9 cellular contexts compared by ENCODE assay signal in genomic region chr1:2466834-2467554, GRCh38. TPM values are rescaled to one million over a fixed set of nuclear protein-coding genes. Genes with fewer than 3 reads are reported as not detected.
DNase-seq lines count a peak whose midpoint lies in the region; ATAC-seq, FAIRE-seq and TF ChIP-seq lines count a peak whose summit lies in the region.
"Had no signal": no experiment of that assay in that cellular context is flagged by ENCODE, and none has a peak within 500 bp of the region (broad histone marks: within the 10 kb centered on the region; RNA-seq: fewer than 3 reads in every experiment).

No MANE protein-coding gene starts in this region.

- H3K4me2 ChIP-seq in PC-9 (peak overlapping the region; percentile 16; the same call in 1 of the 2 replicates), neural progenitor cell (peak overlapping the region; percentile 71)
- H3K4me2 ChIP-seq: KMS-11 had no signal

- no peak overlapping the region for H3K27ac Mint-ChIP-seq in activated naive CD8-positive, alpha-beta T cell treated with anti-CD3 and anti-CD28 coated beads for 36 hours
- H3K27ac Mint-ChIP-seq in neural progenitor cell = no peak overlapping the region

- POLR2A ChIA-PET in PC-9 (lab: Charles Lee; ENCODE audit: unreplicated experiment) = no interaction called here

- no peaks in the 10 kb centered on the region for H3K36me3 Mint-ChIP-seq in activated naive CD8-positive, alpha-beta T cell treated with anti-CD3 and anti-CD28 coated beads for 36 hours
- no peaks in the 10 kb centered on the region for H3K36me3 Mint-ChIP-seq in neural progenitor cell

- BruUV-seq in PC-9 (replicated peaks; lab: Mats Ljungman, UMichigan) = no TSS peak

- peaks cover 17% of the 10 kb centered on the region for H3K27me3 Mint-ChIP-seq in activated naive CD8-positive, alpha-beta T cell treated with anti-CD3 and anti-CD28 coated beads for 36 hours
- H3K27me3 Mint-ChIP-seq in neural progenitor cell (ENCODE audit: insufficient read depth, low read depth) = peaks cover 16% of the 10 kb centered on the region

- H3K27me3 ChIP-seq in PC-9 (ENCODE audit: insufficient read depth, low read depth) = peaks cover 79% of the 10 kb centered on the region
- peaks cover 25% of the 10 kb centered on the region for H3K27me3 ChIP-seq in neural progenitor cell

- TF ChIP-seq POLR2A in GM12892 (IDR thresholded peaks at IDR 0.05; ENCODE audit: low read depth, low read length) = no peak

- H3K79me2 ChIP-seq in PC-9 (ENCODE audit: low read depth) (no peaks in the 10 kb centered on the region), neural progenitor cell (ENCODE audit: low read depth) (no peaks in the 10 kb centered on the region)

- no peak for ATAC-seq in HG02938 (IDR thresholded peaks at IDR 0.05; ENCODE audit: unreplicated experiment)
- no peak for ATAC-seq in GM21423 (IDR thresholded peaks at IDR 0.05; ENCODE audit: unreplicated experiment)
- ATAC-seq in HG02981 (IDR thresholded peaks at IDR 0.05; ENCODE audit: unreplicated experiment) = no peak
- no peak for ATAC-seq in HG02840 (IDR thresholded peaks at IDR 0.05; ENCODE audit: low FRiP score, unreplicated experiment)

- no peaks in the 10 kb centered on the region for H3K9me3 Mint-ChIP-seq in activated naive CD8-positive, alpha-beta T cell treated with anti-CD3 and anti-CD28 coated beads for 36 hours
- no peaks in the 10 kb centered on the region for H3K9me3 Mint-ChIP-seq in neural progenitor cell

- H3K4me1 ChIP-seq in PC-9 (replicated peaks; ENCODE audit: insufficient read depth) (no peaks in the 10 kb centered on the region), neural progenitor cell (peaks cover 13% of the 10 kb centered on the region)

- TF ChIP-seq CTCF in PC-9 (conservative IDR thresholded peaks at IDR 0.05) (no peak), neural progenitor cell (IDR thresholded peaks at IDR 0.05) (peak; percentile 25)

- intact Hi-C loops in PC-9 (cut with micrococcal nuclease; ENCODE audit: unreplicated experiment) = no loop called here

- H3K4me3 ChIP-seq in PC-9 = no peak overlapping the region
- H3K4me3 ChIP-seq in neural progenitor cell = peak overlapping the region; percentile 33

- peak; percentile 65 for DNase-seq in GM12892 (ENCODE audit: insufficient read length)
- DNase-seq in PC-9 = no peak
- peak; percentile 48 for DNase-seq in activated naive CD8-positive, alpha-beta T cell treated with anti-CD3 and anti-CD28 coated beads for 36 hours
- DNase-seq in neural progenitor cell (ENCODE audit: low spot score) = peak; percentile 77

- H2AFZ ChIP-seq in PC-9 (no peak overlapping the region), neural progenitor cell (replicated peaks) (no peak overlapping the region)

- no peak overlapping the region for H3K9ac ChIP-seq in neural progenitor cell
- H3K9ac ChIP-seq: KMS-11 had no signal

- CTCF ChIA-PET in PC-9 (lab: Charles Lee) = no interaction called here

- no peaks in the 10 kb centered on the region for H3K9me2 ChIP-seq in PC-9 (ENCODE audit: insufficient read depth)

- FAIRE-seq in GM12892 (lab: Jason Lieb, UNC) = no peak

- H3K36me3 ChIP-seq in PC-9 (ENCODE audit: low read depth) (no peaks in the 10 kb centered on the region), neural progenitor cell (no peaks in the 10 kb centered on the region)

- no peak overlapping the region for H3K4me3 Mint-ChIP-seq in activated naive CD8-positive, alpha-beta T cell treated with anti-CD3 and anti-CD28 coated beads for 36 hours
- H3K4me3 Mint-ChIP-seq in neural progenitor cell = peak overlapping the region; percentile 65

- H3F3A ChIP-seq in PC-9 (ENCODE audit: insufficient read depth, low read depth) = peaks cover 6% of the 10 kb centered on the region; the same call in 1 of the 2 replicates
- H3F3A ChIP-seq in neural progenitor cell (ENCODE audit: low read depth) = no peaks in the 10 kb centered on the region

- H4K20me1 ChIP-seq in PC-9 (ENCODE audit: insufficient read depth) (peaks cover 5% of the 10 kb centered on the region; the same call in 1 of the 2 replicates), neural progenitor cell (ENCODE audit: low read depth) (peaks cover 28% of the 10 kb centered on the region)

- no peak overlapping the region for H3K27ac ChIP-seq in PC-9
- H3K27ac ChIP-seq in neural progenitor cell = no peak overlapping the region
- H3K27ac ChIP-seq: KMS-11 had no signal

- H3K9me3 ChIP-seq in PC-9 (ENCODE audit: insufficient read depth, low read depth) = no peaks in the 10 kb centered on the region
- no peaks in the 10 kb centered on the region for H3K9me3 ChIP-seq in neural progenitor cell (ENCODE audit: low read depth)

- H3K4me1 Mint-ChIP-seq in activated naive CD8-positive, alpha-beta T cell treated with anti-CD3 and anti-CD28 coated beads for 36 hours = no peaks in the 10 kb centered on the region
- H3K4me1 Mint-ChIP-seq in neural progenitor cell = peaks cover 19% of the 10 kb centered on the region

RNA-seq across cellular contexts. Expression of gene PLCH2, which starts 9.1 kb away (rescaled TPM):
- 0.13 TPM for polyA plus RNA-seq in GM12892 (2012; ENCODE audit: missing spikeins)
- total RNA-seq in PC-9 (2021) (0.98 and 1.5 TPM in 2 replicates), neural progenitor cell (ENCODE audit: low replicate concordance) (0.54 and 2.0 TPM in 2 replicates)
- 1 to 10 TPM; 1.2 to 1.4 TPM for total RNA-seq in activated naive CD8-positive, alpha-beta T cell treated with anti-CD3 and anti-CD28 coated beads for 36 hours

RNA-seq across cellular contexts. Expression of gene PEX10, which starts 54.6 kb away (rescaled TPM):
- polyA plus RNA-seq in GM12892 (2012; ENCODE audit: missing spikeins) = 6.1 TPM
- total RNA-seq in PC-9 (2021) = 24.3 and 26.3 TPM in 2 replicates
- total RNA-seq in activated naive CD8-positive, alpha-beta T cell treated with anti-CD3 and anti-CD28 coated beads for 36 hours = 10 to 100 TPM; 21.5 to 23.7 TPM
- 15.1 and 39.3 TPM in 2 replicates for total RNA-seq in neural progenitor cell (ENCODE audit: low replicate concordance)

RNA-seq across cellular contexts. Expression of gene PANK4, which starts 59.4 kb away (rescaled TPM):
- 12.0 TPM for polyA plus RNA-seq in GM12892 (2012; ENCODE audit: missing spikeins)
- total RNA-seq in PC-9 (2021) (20.5 and 33.4 TPM in 2 replicates), neural progenitor cell (ENCODE audit: low replicate concordance) (30.6 and 53.9 TPM in 2 replicates)
- total RNA-seq in activated naive CD8-positive, alpha-beta T cell treated with anti-CD3 and anti-CD28 coated beads for 36 hours = 10 to 100 TPM; 29.8 to 34.3 TPM

Comparison
In these comparisons a context has a peak if more than half of its experiments do, and no peak if none do; other contexts are left out.
1. DNase-seq: peak in GM12892 (single experiment), activated naive CD8-positive, alpha-beta T cell treated with anti-CD3 and anti-CD28 coated beads for 36 hours (single experiment) and neural progenitor cell (single experiment); none in PC-9 (0 of 2).